In genomic region chr1:209220048-209220524, GRCh38 we compare ENCODE assay signal across 1 cellular context.
TF ChIP-seq lines count a peak whose summit lies in the region.

No MANE protein-coding gene starts in this region.

TF ChIP-seq in GM23338, 12 proteins besides CTCF, POLR2A, EP300 and RAD21 (continued from another document):
- TF ChIP-seq ZNF462 (CRISPR knock-in tag; IDR thresholded peaks at IDR 0.05) (no peak), ZNF114 (CRISPR knock-in tag; IDR thresholded peaks at IDR 0.05) (no peak), JUNB (IDR thresholded peaks at IDR 0.05; ENCODE audit: unreplicated experiment) (no peak), CREB1 (CRISPR knock-in tag; IDR thresholded peaks at IDR 0.05; ENCODE audit: low read depth) (no peak)
- TF ChIP-seq, protein P1, sequence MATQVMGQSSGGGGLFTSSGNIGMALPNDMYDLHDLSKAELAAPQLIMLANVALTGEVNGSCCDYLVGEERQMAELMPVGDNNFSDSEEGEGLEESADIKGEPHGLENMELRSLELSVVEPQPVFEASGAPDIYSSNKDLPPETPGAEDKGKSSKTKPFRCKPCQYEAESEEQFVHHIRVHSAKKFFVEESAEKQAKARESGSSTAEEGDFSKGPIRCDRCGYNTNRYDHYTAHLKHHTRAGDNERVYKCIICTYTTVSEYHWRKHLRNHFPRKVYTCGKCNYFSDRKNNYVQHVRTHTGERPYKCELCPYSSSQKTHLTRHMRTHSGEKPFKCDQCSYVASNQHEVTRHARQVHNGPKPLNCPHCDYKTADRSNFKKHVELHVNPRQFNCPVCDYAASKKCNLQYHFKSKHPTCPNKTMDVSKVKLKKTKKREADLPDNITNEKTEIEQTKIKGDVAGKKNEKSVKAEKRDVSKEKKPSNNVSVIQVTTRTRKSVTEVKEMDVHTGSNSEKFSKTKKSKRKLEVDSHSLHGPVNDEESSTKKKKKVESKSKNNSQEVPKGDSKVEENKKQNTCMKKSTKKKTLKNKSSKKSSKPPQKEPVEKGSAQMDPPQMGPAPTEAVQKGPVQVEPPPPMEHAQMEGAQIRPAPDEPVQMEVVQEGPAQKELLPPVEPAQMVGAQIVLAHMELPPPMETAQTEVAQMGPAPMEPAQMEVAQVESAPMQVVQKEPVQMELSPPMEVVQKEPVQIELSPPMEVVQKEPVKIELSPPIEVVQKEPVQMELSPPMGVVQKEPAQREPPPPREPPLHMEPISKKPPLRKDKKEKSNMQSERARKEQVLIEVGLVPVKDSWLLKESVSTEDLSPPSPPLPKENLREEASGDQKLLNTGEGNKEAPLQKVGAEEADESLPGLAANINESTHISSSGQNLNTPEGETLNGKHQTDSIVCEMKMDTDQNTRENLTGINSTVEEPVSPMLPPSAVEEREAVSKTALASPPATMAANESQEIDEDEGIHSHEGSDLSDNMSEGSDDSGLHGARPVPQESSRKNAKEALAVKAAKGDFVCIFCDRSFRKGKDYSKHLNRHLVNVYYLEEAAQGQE (IDR thresholded peaks at IDR 0.05; ENCODE audit: unreplicated experiment): no peak
TF ChIP-seq in GM23338: peak in this region for 0.
